ENCODE assay signal across 9 cellular contexts in the genomic region with DNA sequence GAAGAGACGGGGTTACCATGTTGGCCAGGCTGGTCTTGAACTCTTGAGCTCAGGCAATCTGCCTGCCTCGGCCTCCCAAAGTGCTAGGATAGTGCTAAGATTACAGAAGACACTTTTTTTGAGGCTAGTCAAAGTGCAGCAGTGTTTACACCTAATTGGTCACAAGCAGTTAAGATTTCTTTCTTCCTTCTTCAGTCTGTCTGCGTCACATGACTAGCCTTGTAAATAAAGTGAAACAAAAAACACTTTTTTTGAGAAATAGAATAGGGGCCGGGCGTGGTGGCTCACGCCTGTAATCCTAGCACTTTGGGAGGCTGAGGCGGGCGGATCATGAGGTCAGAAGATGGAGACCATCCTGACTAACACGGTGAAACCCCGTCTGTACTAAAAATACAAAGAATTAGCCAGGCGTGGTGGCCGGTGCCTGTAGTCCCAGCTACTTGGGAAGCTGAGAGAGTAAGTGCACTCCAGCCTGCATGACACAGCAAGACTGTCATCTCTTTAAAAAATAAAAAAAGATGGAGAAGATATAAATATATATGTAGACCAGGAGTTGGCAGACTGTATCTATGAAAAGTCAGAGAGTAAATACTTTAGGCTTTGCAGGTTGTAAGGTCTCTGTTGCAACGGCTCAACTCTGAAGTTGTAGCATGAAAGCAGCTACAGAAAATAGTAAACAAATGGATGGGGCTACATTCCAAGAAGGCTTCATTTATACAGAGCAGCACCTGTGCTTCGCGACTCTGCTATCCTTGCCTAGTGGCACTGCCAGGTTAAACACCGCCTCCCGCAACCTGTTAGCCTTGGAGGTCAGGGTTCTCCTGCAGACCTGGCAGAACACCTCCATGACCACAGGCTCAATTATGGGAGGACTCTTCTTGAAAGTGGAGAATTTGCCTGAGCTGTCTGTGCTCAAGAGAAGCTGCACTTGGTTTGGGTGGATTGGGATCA. TPM values are rescaled to one million over a fixed set of nuclear protein-coding genes. Genes with fewer than 3 reads are reported as not detected.
DNase-seq lines count a peak whose midpoint lies in the region; ATAC-seq and TF ChIP-seq lines count a peak whose summit lies in the region.
"Had no signal": no experiment of that assay in that cellular context is flagged by ENCODE, and none has a peak within 500 bp of the region (broad histone marks: within the 10 kb centered on the region; RNA-seq: fewer than 3 reads in every experiment).

No MANE protein-coding gene starts in this region.

- H3K4me3 Mint-ChIP-seq in T-helper 1 cell treated with Interleukin-12 subunit alpha and Interleukin-12 subunit beta and Interleukin-4 antibody, amounts not matched to agents 30 μg/mL and 1 μg/mL, for 36 hours = no peak overlapping the region

- peaks cover 3 to 15% (median 5%) of the 10 kb centered on the region in 4 donors for H3K4me1 ChIP-seq in Peyer's patch
- peaks cover 28 to 62% (median 44%) of the 10 kb centered on the region in 4 donors for H3K4me1 ChIP-seq in stomach

- peak overlapping the region; percentile 45 for H3K27ac Mint-ChIP-seq in T-helper 1 cell treated with Interleukin-12 subunit alpha and Interleukin-12 subunit beta and Interleukin-4 antibody, amounts not matched to agents 30 μg/mL and 1 μg/mL, for 36 hours

- H3K27me3 ChIP-seq in Peyer's patch (no peaks in the 10 kb centered on the region), stomach (no peaks in the 10 kb centered on the region)

- WGBS in stomach, 5 donors = 47 to 64% (median 49%) methylated on average over 17 of the region's 17 CpGs

- peaks cover 35% of the 10 kb centered on the region for H3K4me1 Mint-ChIP-seq in T-helper 1 cell treated with Interleukin-12 subunit alpha and Interleukin-12 subunit beta and Interleukin-4 antibody, amounts not matched to agents 30 μg/mL and 1 μg/mL, for 36 hours (ENCODE audit: low read depth)

- ATAC-seq in HG02973 (IDR thresholded peaks at IDR 0.05; ENCODE audit: unreplicated experiment) (no peak), GM18861 (IDR thresholded peaks at IDR 0.05; ENCODE audit: unreplicated experiment) (no peak)

- TF ChIP-seq CTCF in Peyer's patch (IDR thresholded peaks at IDR 0.05) (no peak), fibroblast of villous mesenchyme (IDR thresholded peaks at IDR 0.05; ENCODE audit: insufficient read depth, low read depth, low read length) (no peak), stomach (IDR thresholded peaks at IDR 0.05) (no peak)

- H3K9me3 Mint-ChIP-seq in T-helper 1 cell treated with Interleukin-12 subunit alpha and Interleukin-12 subunit beta and Interleukin-4 antibody, amounts not matched to agents 30 μg/mL and 1 μg/mL, for 36 hours = no peaks in the 10 kb centered on the region

- no peak for TF ChIP-seq EP300 in stomach (IDR thresholded peaks at IDR 0.05)

- DNase-seq in T-helper 1 cell (no peak), Peyer's patch (no peak), fibroblast of villous mesenchyme (ENCODE audit: low read depth) (peak; percentile 14), stomach (peak; percentile 63), COLO829 (ENCODE audit: low spot score) (no peak)

- H3K27me3 Mint-ChIP-seq in T-helper 1 cell treated with Interleukin-12 subunit alpha and Interleukin-12 subunit beta and Interleukin-4 antibody, amounts not matched to agents 30 μg/mL and 1 μg/mL, for 36 hours (ENCODE audit: low read depth) = no peaks in the 10 kb centered on the region

- H3K27ac ChIP-seq in Peyer's patch (peak overlapping the region in 3 of 4 donors; percentile 41 to 52 (median 49)), stomach (peak overlapping the region; percentile 14 to 78 (median 52))
- H3K27ac ChIP-seq: KMS-11 had no signal

- H3K4me3 ChIP-seq in Peyer's patch = no peak overlapping the region
- H3K4me3 ChIP-seq in fibroblast of villous mesenchyme (ENCODE audit: low read depth, low read length) = no peak overlapping the region
- no peak overlapping the region for H3K4me3 ChIP-seq in stomach

- H3K36me3 ChIP-seq in Peyer's patch (peaks cover 0 to 36% (median 0%) of the 10 kb centered on the region in 3 donors), stomach (peaks cover 16 to 63% (median 50%) of the 10 kb centered on the region in 4 donors)

- H3K36me3 Mint-ChIP-seq in T-helper 1 cell treated with Interleukin-12 subunit alpha and Interleukin-12 subunit beta and Interleukin-4 antibody, amounts not matched to agents 30 μg/mL and 1 μg/mL, for 36 hours (ENCODE audit: low read depth) = peaks cover 13% of the 10 kb centered on the region

- H3K9me3 ChIP-seq in Peyer's patch = no peaks in the 10 kb centered on the region
- H3K9me3 ChIP-seq in stomach = no peaks in the 10 kb centered on the region

- no peak for TF ChIP-seq POLR2A in Peyer's patch (IDR thresholded peaks at IDR 0.05)
- TF ChIP-seq POLR2A in stomach (IDR thresholded peaks at IDR 0.05) = no peak

- intact Hi-C loops in stomach (cut with DNase I; ENCODE audit: low total_unique reads) = no loop called here

RNA-seq across cellular contexts. Expression of a gene that starts 55.8 kb away (rescaled TPM):
- total RNA-seq in Peyer's patch (100 to 1,000 TPM in 2 of 4 donors, 10 to 100 TPM in 2; 82.8 to 201 (median 111) TPM), fibroblast of villous mesenchyme (54.0 and 62.2 TPM in 2 replicates), stomach (100 to 1,000 TPM in 3 of 5 donors, 10 to 100 TPM in 2; 54.9 to 243 (median 151) TPM)
- polyA plus RNA-seq in stomach = 10 to 100 TPM; 24.4 to 36.5 (median 28.7) TPM

Comparison
In these comparisons a context has a peak if more than half of its experiments do, and no peak if none do; other contexts are left out.
1. DNase-seq: peak in fibroblast of villous mesenchyme (single experiment) and stomach (single experiment); none in T-helper 1 cell (0 of 5), Peyer's patch (0 of 3) and COLO829 (single experiment).